ENCODE assay signal across 8 cellular contexts in genomic region chr3:42300013-42300412, GRCh38. TPM values are rescaled to one million over a fixed set of nuclear protein-coding genes. Genes with fewer than 3 reads are reported as not detected.
A peak's percentile ranks its signal among the peaks of the same experiment; 100 is the strongest.
DNase-seq lines count a peak whose midpoint lies in the region; TF ChIP-seq lines count a peak whose summit lies in the region.

No MANE protein-coding gene starts in this region.

- peaks cover 3% of the 10 kb centered on the region for H3K9me3 Mint-ChIP-seq in glutamatergic neuron (ENCODE audit: unreplicated experiment)

- no TSS peak for BruUV-seq in mammary epithelial cell (replicated peaks; lab: Mats Ljungman, UMichigan)

- peaks cover 10% of the 10 kb centered on the region for H3K36me3 Mint-ChIP-seq in glutamatergic neuron (ENCODE audit: unreplicated experiment)

- H3K27ac Mint-ChIP-seq in glutamatergic neuron (ENCODE audit: unreplicated experiment): no peak overlapping the region

- TF ChIP-seq CTCF in mammary epithelial cell (conservative IDR thresholded peaks at IDR 0.05 in 1 of 2, IDR thresholded peaks at IDR 0.05 in 1 of 2; ENCODE audit: extremely low read depth in 1 of 2, insufficient read depth in 1 of 2, low read depth in 1 of 2, low read length in 2 of 2): no peak
- TF ChIP-seq CTCF in glutamatergic neuron (IDR thresholded peaks at IDR 0.05; ENCODE audit: partially characterized antibody, unreplicated experiment): no peak

- no peak overlapping the region for H3K27ac ChIP-seq in mammary epithelial cell (ENCODE audit: insufficient read depth, low read depth, low read length)

- CTCF ChIA-PET in mammary epithelial cell (lab: Charles Lee; ENCODE audit: low non-redundant PET): no interaction called here

- H3K27me3 ChIP-seq in mammary epithelial cell (ENCODE audit: insufficient read depth, low read length): no peaks in the 10 kb centered on the region

- no peak overlapping the region for H3K4me3 ChIP-seq in mammary epithelial cell (replicated peaks in 1 of 3; ENCODE audit: insufficient read depth in 1 of 3, low read depth in 2 of 3, low read length in 3 of 3)

- in situ Hi-C loops in mammary epithelial cell (cut with MboI; ENCODE audit: low sequenced_read_pairs in 2 of 2): no loop called here

- H3K27me3 Mint-ChIP-seq in glutamatergic neuron (ENCODE audit: unreplicated experiment): peaks cover 3% of the 10 kb centered on the region

- no peak overlapping the region for H3K4me2 ChIP-seq in mammary epithelial cell (ENCODE audit: insufficient read depth, low read depth, low read length)

- peak; percentile 5 for DNase-seq in GM04504 (ENCODE audit: low read depth)
- DNase-seq in M059J (ENCODE audit: low read depth): peak; percentile 11
- peak; percentile 39 for DNase-seq in mammary epithelial cell
- DNase-seq in myocyte (ENCODE audit: low read depth): peak; percentile 71
- DNase-seq in glutamatergic neuron: no peak
- DNase-seq in NCI-H69 (lab: John Stamatoyannopoulos, UW): no peak
- DNase-seq in NCI-H1105 treated with DMSO at 0.1 percent for 48 hours (lab: John Stamatoyannopoulos, UW): no peak
- DNase-seq in T-helper 9 cell: no peak

- peaks cover 5% of the 10 kb centered on the region for H3K4me1 Mint-ChIP-seq in glutamatergic neuron (ENCODE audit: low read depth, unreplicated experiment)

- no peaks in the 10 kb centered on the region for H3K36me3 ChIP-seq in mammary epithelial cell (ENCODE audit: insufficient read depth, low read length)

- H3K4me3 Mint-ChIP-seq in glutamatergic neuron (ENCODE audit: unreplicated experiment): no peak overlapping the region

- dilution Hi-C loops in mammary epithelial cell (cut with HindIII; ENCODE audit: low sequenced_read_pairs): no loop called here

- intact Hi-C loops in mammary epithelial cell (cut with micrococcal nuclease): no loop called here

- no peak overlapping the region for H3K9ac ChIP-seq in mammary epithelial cell (ENCODE audit: insufficient read depth, low read length)

- no peaks in the 10 kb centered on the region for H3K79me2 ChIP-seq in mammary epithelial cell (ENCODE audit: insufficient read depth, low read length)

- no peaks in the 10 kb centered on the region for H3K9me3 ChIP-seq in mammary epithelial cell (replicated peaks; ENCODE audit: insufficient read depth, low read length)

- no peaks in the 10 kb centered on the region for H3K4me1 ChIP-seq in mammary epithelial cell (ENCODE audit: insufficient read depth, low read length)

- H4K20me1 ChIP-seq in mammary epithelial cell (ENCODE audit: insufficient read depth, low read length): no peaks in the 10 kb centered on the region

- 0% methylated on average over 3 of the region's 3 CpGs for WGBS in mammary epithelial cell (ENCODE audit: low coverage, missing lambda C conversion rate)

- no peak overlapping the region for H2AFZ ChIP-seq in mammary epithelial cell (ENCODE audit: low read depth, low read length)

RNA-seq across cellular contexts. Expression of gene CCK, which starts 34.0 kb away (rescaled TPM):
- not detected in 2 replicates for total RNA-seq in M059J (2014; rRNA removed; shearing (Covaris generic))
- total RNA-seq in mammary epithelial cell (1 to 10 TPM in 1 of 2 donors, not detected in 1; 1.5 TPM), myocyte (not detected in 2 replicates), glutamatergic neuron (ENCODE audit: unreplicated experiment) (not detected)
- polyA plus RNA-seq in mammary epithelial cell: 0.99 TPM
- not detected for polyA minus RNA-seq in mammary epithelial cell
- polyA plus RNA-seq in myocyte (2012): not detected

Comparison
In these comparisons a context has a peak if more than half of its experiments do, and no peak if none do; other contexts are left out.
1. DNase-seq: peak in GM04504 (single experiment), M059J (single experiment), mammary epithelial cell (single experiment) and myocyte (single experiment); none in glutamatergic neuron (single experiment), NCI-H69 (single experiment), NCI-H1105 treated with DMSO at 0.1 percent for 48 hours (single experiment) and T-helper 9 cell (single experiment).